Comparison of ENCODE assay signal across 23 cellular contexts in the genomic region with DNA sequence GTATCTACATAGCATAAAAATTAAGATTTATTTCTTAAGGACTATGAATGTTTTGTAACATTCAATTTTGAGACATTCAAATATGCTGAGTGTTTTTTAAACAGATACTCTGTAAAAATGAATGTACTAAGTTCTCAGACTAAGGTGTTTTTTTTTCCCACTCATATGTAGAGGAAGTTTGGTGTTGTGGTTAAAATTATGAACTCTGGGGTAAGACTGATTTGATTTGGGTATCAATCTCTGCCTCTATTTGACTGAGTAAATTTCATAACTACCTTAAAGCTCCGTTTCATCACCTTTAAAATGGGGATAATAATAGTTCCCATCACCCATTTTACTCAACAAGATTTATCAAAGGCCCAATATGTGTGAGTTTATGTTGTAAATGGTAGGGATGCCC.
"Had no signal": no experiment of that assay in that cellular context is flagged by ENCODE, and none has a peak within 500 bp of the region (broad histone marks: within the 10 kb centered on the region; RNA-seq: fewer than 3 reads in every experiment).

No MANE protein-coding gene starts in this region.

- H3K27ac Mint-ChIP-seq: T-cell; T-helper 1 cell treated with Interleukin-12 subunit alpha and Interleukin-12 subunit beta and Interleukin-4 antibody, amounts not matched to agents 30 μg/mL and 1 μg/mL, for 36 hours had no signal

- H3K27me3 Mint-ChIP-seq: T-cell had no signal

- DNase-seq: KBM-7, MV-4-11, NCI-H1048, NCI-H1105, NCI-H1417, NCI-H1436 treated with DMSO at 0.1 percent for 48 hours, NCI-H1694, NCI-H187 treated with DMSO at 0.1 percent for 48 hours, NCI-H2029 treated with DMSO at 0.1 percent for 48 hours, NCI-H2107, NCI-H2227 treated with DMSO at 0.1 percent for 48 hours, NCI-H524, NCI-H526 treated with DMSO at 0.1 percent for 48 hours, NCI-H748 treated with DMSO at 0.1 percent for 48 hours, PC-9, Right ventricle myocardium superior, RPMI8226, SIG-M5, SK-N-SH, SW 1271, T-cell had no signal

- H3K36me3 Mint-ChIP-seq: T-cell had no signal

- H3K9me3 ChIP-seq: SJSA1, SK-N-SH had no signal

- H3K4me1 ChIP-seq: SJSA1 had no signal

- H3K27me3 ChIP-seq: SJSA1 had no signal

- H3K4me3 Mint-ChIP-seq: T-cell; T-helper 1 cell treated with Interleukin-12 subunit alpha and Interleukin-12 subunit beta and Interleukin-4 antibody, amounts not matched to agents 30 μg/mL and 1 μg/mL, for 36 hours had no signal

- H3K9ac ChIP-seq: SK-N-SH had no signal

- H3K4me2 ChIP-seq: PC-9, SK-N-SH had no signal

- H2AFZ ChIP-seq: PC-9 had no signal

- H3K36me3 ChIP-seq: SJSA1 had no signal

- H3K4me1 Mint-ChIP-seq: T-cell had no signal

- ATAC-seq: T-cell had no signal

- H3K4me3 ChIP-seq: PC-9, SJSA1 had no signal

- H3K27ac ChIP-seq: PC-9, SJSA1 had no signal
